In the genomic region with DNA sequence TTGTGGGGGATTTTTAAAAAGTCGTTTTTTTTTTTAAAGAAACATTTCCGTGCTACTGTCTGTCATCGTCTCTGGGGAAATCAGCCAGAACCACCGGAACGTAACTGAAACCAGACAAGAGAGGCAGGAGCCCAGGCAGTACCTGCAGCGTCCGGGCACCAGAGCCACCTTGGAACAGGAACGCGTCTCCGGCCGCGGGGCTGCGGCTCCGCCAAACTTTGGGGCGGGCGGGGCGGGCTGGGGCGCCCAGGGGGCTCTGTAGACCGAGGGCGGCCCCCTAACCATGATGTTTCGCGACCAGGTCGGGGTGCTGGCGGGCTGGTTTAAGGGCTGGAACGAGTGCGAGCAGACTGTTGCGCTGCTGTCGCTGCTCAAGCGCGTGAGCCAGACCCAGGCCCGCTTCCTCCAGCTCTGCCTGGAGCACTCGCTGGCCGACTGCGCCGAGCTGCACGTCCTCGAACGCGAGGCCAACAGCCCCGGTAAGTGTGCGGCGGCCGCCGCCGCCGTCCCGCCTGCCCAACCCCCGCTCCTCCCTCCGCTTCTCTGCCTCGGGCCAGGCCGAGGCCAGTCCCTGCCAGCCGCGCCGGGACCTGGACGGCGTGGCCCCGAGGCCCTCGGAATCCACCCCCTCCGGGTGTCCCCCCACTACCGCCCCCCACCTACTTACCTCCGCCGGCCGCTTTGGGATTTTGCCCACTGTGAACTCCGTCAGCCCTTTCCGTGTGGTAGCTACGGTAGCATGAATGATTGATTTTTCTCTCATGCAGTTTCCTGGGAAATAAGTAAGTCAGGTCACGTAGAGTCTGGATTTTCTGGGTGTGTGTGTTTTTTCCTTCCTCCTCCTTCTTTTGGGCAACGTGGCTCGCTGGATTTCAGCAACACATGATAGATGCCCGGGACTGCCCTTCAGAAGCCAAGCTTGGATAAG, we compare ENCODE assay signal across 8 cellular contexts. TPM values are rescaled to one million over a fixed set of nuclear protein-coding genes. Genes with fewer than 3 reads are reported as not detected.
DNase-seq lines count a peak whose midpoint lies in the region; TF ChIP-seq lines count a peak whose summit lies in the region.

No MANE protein-coding gene starts in this region.

- intact Hi-C loops in testis (cut with DNase I; ENCODE audit: low total_unique reads) = loop anchor here (5.0 kb wide), 2 partner anchors 124 to 204 kb away; no protein-coding TSS in a partner anchor

- DNase-seq in NCI-H2171 treated with DMSO at 0.1 percent for 48 hours (lab: John Stamatoyannopoulos, UW) = peak; percentile 36
- DNase-seq in NCI-H2171 (lab: John Stamatoyannopoulos, UW) = no peak
- DNase-seq in NCI-H526 (lab: John Stamatoyannopoulos, UW) = peak; percentile 34 to 84
- DNase-seq in activated T-helper 1 cell treated with Interleukin-2 at 50 U/mL for 16 hours (ENCODE audit: low read depth) = peak; percentile 11
- peak; percentile 37 for DNase-seq in fibroblast of gingiva (ENCODE audit: low read depth)
- peak; percentile 51 for DNase-seq in testis
- no peak for DNase-seq in NCI-H446 treated with DMSO at 0.1 percent for 48 hours (lab: John Stamatoyannopoulos, UW)

- no peaks in the 10 kb centered on the region for H3K27me3 ChIP-seq in muscle layer of duodenum (ENCODE audit: low read depth, low read length)
- no peaks in the 10 kb centered on the region for H3K27me3 ChIP-seq in testis

- H3K36me3 ChIP-seq in muscle layer of duodenum (ENCODE audit: control insufficient read depth in 1 of 2, insufficient read depth in 2 of 2, low read length in 2 of 2) (peaks cover 0 to 9% of the 10 kb centered on the region in 2 donors), testis (ENCODE audit: low read depth, missing control alignments) (no peaks in the 10 kb centered on the region)

- 0 to 1% methylated on average over 28 to 54 of the region's 70 CpGs for WGBS in testis, 2 donors

- H3K27ac ChIP-seq in muscle layer of duodenum (ENCODE audit: low read length) (peak overlapping the region; percentile 87), testis (peak overlapping the region; percentile 81 to 98)

- peaks cover 0 to 4% of the 10 kb centered on the region in 2 donors for H3K9me3 ChIP-seq in muscle layer of duodenum (ENCODE audit: control insufficient read depth in 1 of 2, low read length in 2 of 2)
- no peaks in the 10 kb centered on the region for H3K9me3 ChIP-seq in testis

- TF ChIP-seq CTCF in testis (IDR thresholded peaks at IDR 0.05) = no peak

- H3K4me1 ChIP-seq in muscle layer of duodenum (ENCODE audit: control insufficient read depth in 1 of 2, insufficient read depth in 2 of 2, low read length in 2 of 2) (no peaks in the 10 kb centered on the region), testis (peaks cover 5% of the 10 kb centered on the region)

- H3K4me3 ChIP-seq in muscle layer of duodenum (ENCODE audit: low read depth in 1 of 2, low read length in 2 of 2) (peak overlapping the region; percentile 81 to 87), testis (peak overlapping the region; percentile 73 to 82)

- TF ChIP-seq POLR2A in testis (IDR thresholded peaks at IDR 0.05) = no peak

RNA-seq across cellular contexts. Expression of a gene that starts 1.0 kb away (rescaled TPM):
- 100 to 1,000 TPM; 103 to 259 TPM for total RNA-seq in testis
- polyA plus RNA-seq in testis (ENCODE audit: insufficient read depth, low read depth, low replicate concordance) = 369 TPM

RNA-seq across cellular contexts. Expression of a gene that starts 58.2 kb away (rescaled TPM):
- total RNA-seq in testis = 10 to 100 TPM; 29.4 to 31.4 TPM
- 79.6 TPM for polyA plus RNA-seq in testis (ENCODE audit: insufficient read depth, low read depth, low replicate concordance)

Comparison
In these comparisons a context has a peak if more than half of its experiments do, and no peak if none do; other contexts are left out.
1. DNase-seq: peak in NCI-H2171 treated with DMSO at 0.1 percent for 48 hours (single experiment), NCI-H526 (2 of 2), activated T-helper 1 cell treated with Interleukin-2 at 50 U/mL for 16 hours (single experiment), fibroblast of gingiva (single experiment) and testis (single experiment); none in NCI-H2171 (single experiment) and NCI-H446 treated with DMSO at 0.1 percent for 48 hours (single experiment).